In genomic region chr9:37715991-37716505, GRCh38 we compare ENCODE assay signal across 24 cellular contexts.
"Had no signal": no experiment of that assay in that cellular context is flagged by ENCODE, and none has a peak within 500 bp of the region (broad histone marks: within the 10 kb centered on the region; RNA-seq: fewer than 3 reads in every experiment).

No MANE protein-coding gene starts in this region.

- H3K4me1 ChIP-seq: lower lobe of right lung, parathyroid adenoma, psoas muscle, stomach, testis, thyroid gland, transverse colon, upper lobe of left lung, vagina had no signal

- H3K9me3 Mint-ChIP-seq: naive B cell; natural killer cell; neural crest cell; stimulated activated naive B cell treated with anti-CD40 and anti-IgM and Interleukin-4, amounts not matched to agents 10 μg/mL and 1 μg/mL and 100 μg/mL, for 72 hours had no signal

- DNase-seq: islet precursor cell; left ventricle myocardium superior; lower lobe of right lung; mammary epithelial cell; mesenchymal stem cell; naive B cell; natural killer cell; nucleus accumbens; psoas muscle; stimulated activated CD4-positive, alpha-beta T cell treated with anti-CD3 and anti-CD28 coated beads, Interleukin-12 subunit alpha, Interleukin-12 subunit beta, amount 100 ng/mL, for 4 hours; stimulated activated CD4-positive, alpha-beta T cell treated with anti-CD3 and anti-CD28 coated beads, Interleukin-15, amount 100 ng/mL, for 24 hours; stimulated activated CD4-positive, alpha-beta T cell treated with anti-CD3 and anti-CD28 coated beads, Interleukin-2, amount 100 ng/mL, for 24 hours; stimulated activated CD4-positive, alpha-beta T cell treated with anti-CD3 and anti-CD28 coated beads, Interleukin-4, amount 100 ng/mL, for 1 hour; stimulated activated naive B cell treated with anti-CD40 and anti-IgM and Interleukin-4, amounts not matched to agents 10 μg/mL and 1 μg/mL and 100 μg/mL, for 72 hours; stimulated activated naive CD8-positive, alpha-beta T cell treated with anti-CD3 and anti-CD28 coated beads, Interleukin-15, Interleukin-2, amounts not matched to agents 100 U/mL and 50 U/mL, for 24 hours; stomach; testis; thyroid gland; transverse colon; upper lobe of left lung had no signal

- H3K9me3 ChIP-seq: lower lobe of right lung, psoas muscle, stomach, testis, thyroid gland, transverse colon, upper lobe of left lung, vagina had no signal

- H3K27me3 ChIP-seq: stomach, testis, thyroid gland, transverse colon, upper lobe of left lung, vagina had no signal

- H3K27ac Mint-ChIP-seq: naive B cell; natural killer cell; stimulated activated naive B cell treated with anti-CD40 and anti-IgM and Interleukin-4, amounts not matched to agents 10 μg/mL and 1 μg/mL and 100 μg/mL, for 72 hours had no signal

- H3K36me3 ChIP-seq: lower lobe of right lung, stomach, thyroid gland, transverse colon, upper lobe of left lung, vagina had no signal

- H3K4me1 Mint-ChIP-seq: naive B cell, natural killer cell, neural crest cell had no signal

- H3K4me3 Mint-ChIP-seq: naive B cell; natural killer cell; neural crest cell; stimulated activated naive B cell treated with anti-CD40 and anti-IgM and Interleukin-4, amounts not matched to agents 10 μg/mL and 1 μg/mL and 100 μg/mL, for 72 hours had no signal

- H3K4me3 ChIP-seq: lower lobe of right lung, psoas muscle, skin epidermis, stomach, testis, thyroid gland, transverse colon, upper lobe of left lung, vagina had no signal

- ATAC-seq: left ventricle myocardium superior; lower lobe of right lung; natural killer cell; psoas muscle; stimulated activated naive B cell treated with anti-CD40 and anti-IgM and Interleukin-4, amounts not matched to agents 10 μg/mL and 1 μg/mL and 100 μg/mL, for 72 hours; stimulated activated naive CD8-positive, alpha-beta T cell treated with anti-CD3 and anti-CD28 coated beads, Interleukin-15, Interleukin-2, amounts not matched to agents 100 U/mL and 50 U/mL, for 24 hours had no signal

- H3K27me3 Mint-ChIP-seq: stimulated activated naive B cell treated with anti-CD40 and anti-IgM and Interleukin-4, amounts not matched to agents 10 μg/mL and 1 μg/mL and 100 μg/mL, for 72 hours had no signal

- H3K36me3 Mint-ChIP-seq: naive B cell; natural killer cell; stimulated activated naive B cell treated with anti-CD40 and anti-IgM and Interleukin-4, amounts not matched to agents 10 μg/mL and 1 μg/mL and 100 μg/mL, for 72 hours had no signal
